In the genomic region with DNA sequence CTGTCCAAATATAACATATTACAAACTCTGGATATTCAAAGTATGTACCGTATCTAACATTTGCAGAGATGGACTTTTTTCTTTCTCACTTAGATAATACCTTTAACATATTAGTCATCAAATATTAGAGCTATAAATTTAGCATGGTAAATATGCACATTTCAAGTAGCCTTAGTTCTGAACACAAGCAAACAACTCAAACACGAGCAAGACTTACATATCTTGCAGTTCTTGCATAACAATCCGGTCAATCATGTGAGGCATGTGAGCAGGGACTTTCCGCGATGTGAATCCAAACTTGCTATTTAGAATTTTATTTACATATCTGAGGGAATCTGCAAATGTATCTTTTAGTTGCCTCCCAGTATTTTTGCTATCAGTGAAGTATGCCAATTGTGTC, we compare ENCODE assay signal across 15 cellular contexts. TPM values are rescaled to one million over a fixed set of nuclear protein-coding genes. Genes with fewer than 3 reads are reported as not detected.
DNase-seq lines count a peak whose midpoint lies in the region; FAIRE-seq and TF ChIP-seq lines count a peak whose summit lies in the region.
"Had no signal": no experiment of that assay in that cellular context is flagged by ENCODE, and none has a peak within 500 bp of the region (broad histone marks: within the 10 kb centered on the region; RNA-seq: fewer than 3 reads in every experiment).

No MANE protein-coding gene starts in this region.

- peaks cover 11% of the 10 kb centered on the region for H3K36me3 Mint-ChIP-seq in activated naive CD4-positive, alpha-beta T cell treated with anti-CD3 and anti-CD28 coated beads for 36 hours (ENCODE audit: low read depth)

- H3K27me3 Mint-ChIP-seq in activated naive CD4-positive, alpha-beta T cell treated with anti-CD3 and anti-CD28 coated beads for 36 hours (ENCODE audit: low read depth) = no peaks in the 10 kb centered on the region
- H3K27me3 Mint-ChIP-seq: IgD-negative memory B cell had no signal

- H3K4me3 Mint-ChIP-seq in activated naive CD4-positive, alpha-beta T cell treated with anti-CD3 and anti-CD28 coated beads for 36 hours = no peak overlapping the region
- H3K4me3 Mint-ChIP-seq: IgD-negative memory B cell had no signal

- FAIRE-seq in bronchial epithelial cell (lab: Jason Lieb, UNC) = no peak
- FAIRE-seq: GM18507 had no signal

- H3K27ac ChIP-seq in HUES6 (ENCODE audit: low read depth, low read length) = peak overlapping the region; percentile 32; the same call in 1 of the 2 replicates
- no peak overlapping the region for H3K27ac ChIP-seq in vagina

- TF ChIP-seq CTCF in bronchial epithelial cell (IDR thresholded peaks at IDR 0.05; ENCODE audit: insufficient read depth, low read length, severe bottlenecking) (no peak), vagina (IDR thresholded peaks at IDR 0.05) (no peak)

- H3K36me3 ChIP-seq in HUES6 (ENCODE audit: control insufficient read depth, insufficient read depth, low read length) (peaks cover 64% of the 10 kb centered on the region), bronchial epithelial cell (ENCODE audit: control insufficient read depth, insufficient read depth, low read length) (peaks cover 2% of the 10 kb centered on the region), MG63 (no peaks in the 10 kb centered on the region), vagina (peaks cover 0 to 24% of the 10 kb centered on the region in 2 donors)

- H3K9me3 ChIP-seq in HUES6 (ENCODE audit: control insufficient read depth, insufficient read depth, low read depth, low read length) = no peaks in the 10 kb centered on the region
- H3K9me3 ChIP-seq in MG63 = no peaks in the 10 kb centered on the region
- H3K9me3 ChIP-seq in vagina = no peaks in the 10 kb centered on the region
- H3K9me3 ChIP-seq: BLaER1 treated with 17β-estradiol and CSF1 and Interleukin-3, amounts not matched to agents 10 nM and 100 nM; HAP-1 had no signal

- H3K4me1 ChIP-seq in HUES6 (ENCODE audit: control insufficient read depth, insufficient read depth, low read length) (0 out of 2 replicates have a peak, but pooled peaks cover 3% of the 10 kb centered on the region), vagina (peaks cover 9% of the 10 kb centered on the region)
- H3K4me1 ChIP-seq: HAP-1 had no signal

- H3K4me3 ChIP-seq in HUES6 (ENCODE audit: low read depth, low read length) = no peak overlapping the region
- no peak overlapping the region for H3K4me3 ChIP-seq in bronchial epithelial cell (ENCODE audit: low read depth, low read length)
- no peak overlapping the region for H3K4me3 ChIP-seq in MG63
- H3K4me3 ChIP-seq in vagina = no peak overlapping the region
- H3K4me3 ChIP-seq: BLaER1 treated with 17β-estradiol and CSF1 and Interleukin-3, amounts not matched to agents 10 nM and 100 nM; HAP-1 had no signal

- no peak for TF ChIP-seq POLR2A in vagina (IDR thresholded peaks at IDR 0.05)

- CTCF ChIA-PET in activated naive CD4-positive, alpha-beta T cell treated with anti-CD3 and anti-CD28 coated beads for 36 hours (lab: Charles Lee) = interaction anchor here (0.6 to 1.1 kb wide), 3 partner anchors 53 to 110 kb away, joined by 3 to 8 read pairs (median 3); no protein-coding TSS in a partner anchor

- intact Hi-C loops in vagina (cut with DNase I) = no loop called here
- intact Hi-C loops in activated naive CD4-positive, alpha-beta T cell treated with anti-CD3 and anti-CD28 coated beads for 36 hours (cut with micrococcal nuclease) = no loop called here

- H3K9me3 Mint-ChIP-seq in activated naive CD4-positive, alpha-beta T cell treated with anti-CD3 and anti-CD28 coated beads for 36 hours = no peaks in the 10 kb centered on the region
- H3K9me3 Mint-ChIP-seq: IgD-negative memory B cell had no signal

- H3K27me3 ChIP-seq in HUES6 (ENCODE audit: control insufficient read depth, insufficient read depth, low read length) = no peaks in the 10 kb centered on the region
- H3K27me3 ChIP-seq in bronchial epithelial cell (ENCODE audit: control insufficient read depth, insufficient read depth, low read length) = no peaks in the 10 kb centered on the region
- no peaks in the 10 kb centered on the region for H3K27me3 ChIP-seq in MG63
- no peaks in the 10 kb centered on the region for H3K27me3 ChIP-seq in vagina
- H3K27me3 ChIP-seq: BLaER1 treated with 17β-estradiol and CSF1 and Interleukin-3, amounts not matched to agents 10 nM and 100 nM had no signal

- H3K9ac ChIP-seq in HUES6 (ENCODE audit: low read length) = no peak overlapping the region

- DNase-seq in bronchial epithelial cell (ENCODE audit: low read depth) = peak; percentile 22
- DNase-seq in islet precursor cell = peak; percentile 25
- no peak for DNase-seq in MG63
- no peak for DNase-seq in vagina (ENCODE audit: extremely low spot score in 2 of 2)
- DNase-seq in AG20443 (ENCODE audit: low spot score) = no peak
- DNase-seq in activated naive CD4-positive, alpha-beta T cell treated with anti-CD3 and anti-CD28 coated beads for 36 hours = no peak
- DNase-seq: NCI-H1436 treated with DMSO at 0.1 percent for 48 hours, NCI-H2081, NCI-H345, NCI-H526 treated with DMSO at 0.1 percent for 48 hours had no signal

- H3K27ac Mint-ChIP-seq in activated naive CD4-positive, alpha-beta T cell treated with anti-CD3 and anti-CD28 coated beads for 36 hours = no peak overlapping the region

- no peaks in the 10 kb centered on the region for H3K4me1 Mint-ChIP-seq in activated naive CD4-positive, alpha-beta T cell treated with anti-CD3 and anti-CD28 coated beads for 36 hours (ENCODE audit: low read depth)

RNA-seq across cellular contexts. Expression of gene SYCP3, which starts 22.1 kb away (rescaled TPM):
- total RNA-seq in bronchial epithelial cell (under 0.01 and 0.13 TPM in 2 replicates), vagina (not detected)
- not detected in 2 replicates for total RNA-seq in MG63 (2014; rRNA removed; shearing (Covaris generic); ENCODE audit: low replicate concordance)
- total RNA-seq in activated naive CD4-positive, alpha-beta T cell treated with anti-CD3 and anti-CD28 coated beads for 36 hours = not detected

Comparison
In these comparisons a context has a peak if more than half of its experiments do, and no peak if none do; other contexts are left out.
1. DNase-seq: peak in bronchial epithelial cell (single experiment) and islet precursor cell (single experiment); none in MG63 (single experiment), vagina (0 of 2), AG20443 (single experiment) and activated naive CD4-positive, alpha-beta T cell treated with anti-CD3 and anti-CD28 coated beads for 36 hours (single experiment).